In the genomic region with DNA sequence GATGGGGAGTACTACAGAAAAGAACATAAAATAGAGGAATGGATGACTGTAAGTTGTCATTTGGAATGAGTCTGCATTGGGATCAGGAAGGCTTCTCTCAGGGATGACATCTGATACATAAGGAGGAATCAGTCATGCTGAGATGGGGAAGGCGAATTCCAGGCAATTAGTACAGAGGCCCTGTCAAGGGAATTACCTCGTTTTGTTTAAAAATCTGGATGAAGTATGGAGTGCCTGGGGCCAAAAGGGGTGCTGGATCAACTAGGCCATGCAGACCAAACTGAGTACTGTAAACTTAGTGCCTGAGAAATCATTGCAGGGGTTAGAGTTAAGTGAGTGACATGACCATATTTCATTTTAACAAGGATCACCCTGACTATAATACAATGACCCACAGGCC, we compare ENCODE assay signal across 1 cellular context.
TF ChIP-seq lines count a peak whose summit lies in the region.

No MANE protein-coding gene starts in this region.

TF ChIP-seq in HEK293, 187 proteins besides CTCF, POLR2A, EP300 and RAD21 (continued from another document):
- TF ChIP-seq, protein P1, sequence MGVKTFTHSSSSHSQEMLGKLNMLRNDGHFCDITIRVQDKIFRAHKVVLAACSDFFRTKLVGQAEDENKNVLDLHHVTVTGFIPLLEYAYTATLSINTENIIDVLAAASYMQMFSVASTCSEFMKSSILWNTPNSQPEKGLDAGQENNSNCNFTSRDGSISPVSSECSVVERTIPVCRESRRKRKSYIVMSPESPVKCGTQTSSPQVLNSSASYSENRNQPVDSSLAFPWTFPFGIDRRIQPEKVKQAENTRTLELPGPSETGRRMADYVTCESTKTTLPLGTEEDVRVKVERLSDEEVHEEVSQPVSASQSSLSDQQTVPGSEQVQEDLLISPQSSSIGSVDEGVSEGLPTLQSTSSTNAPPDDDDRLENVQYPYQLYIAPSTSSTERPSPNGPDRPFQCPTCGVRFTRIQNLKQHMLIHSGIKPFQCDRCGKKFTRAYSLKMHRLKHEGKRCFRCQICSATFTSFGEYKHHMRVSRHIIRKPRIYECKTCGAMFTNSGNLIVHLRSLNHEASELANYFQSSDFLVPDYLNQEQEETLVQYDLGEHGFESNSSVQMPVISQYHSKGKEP (tag by site-specific recombination; IDR thresholded peaks at IDR 0.05): peak; percentile 43; the same call in 1 of the 2 replicates
- TF ChIP-seq, protein P2, sequence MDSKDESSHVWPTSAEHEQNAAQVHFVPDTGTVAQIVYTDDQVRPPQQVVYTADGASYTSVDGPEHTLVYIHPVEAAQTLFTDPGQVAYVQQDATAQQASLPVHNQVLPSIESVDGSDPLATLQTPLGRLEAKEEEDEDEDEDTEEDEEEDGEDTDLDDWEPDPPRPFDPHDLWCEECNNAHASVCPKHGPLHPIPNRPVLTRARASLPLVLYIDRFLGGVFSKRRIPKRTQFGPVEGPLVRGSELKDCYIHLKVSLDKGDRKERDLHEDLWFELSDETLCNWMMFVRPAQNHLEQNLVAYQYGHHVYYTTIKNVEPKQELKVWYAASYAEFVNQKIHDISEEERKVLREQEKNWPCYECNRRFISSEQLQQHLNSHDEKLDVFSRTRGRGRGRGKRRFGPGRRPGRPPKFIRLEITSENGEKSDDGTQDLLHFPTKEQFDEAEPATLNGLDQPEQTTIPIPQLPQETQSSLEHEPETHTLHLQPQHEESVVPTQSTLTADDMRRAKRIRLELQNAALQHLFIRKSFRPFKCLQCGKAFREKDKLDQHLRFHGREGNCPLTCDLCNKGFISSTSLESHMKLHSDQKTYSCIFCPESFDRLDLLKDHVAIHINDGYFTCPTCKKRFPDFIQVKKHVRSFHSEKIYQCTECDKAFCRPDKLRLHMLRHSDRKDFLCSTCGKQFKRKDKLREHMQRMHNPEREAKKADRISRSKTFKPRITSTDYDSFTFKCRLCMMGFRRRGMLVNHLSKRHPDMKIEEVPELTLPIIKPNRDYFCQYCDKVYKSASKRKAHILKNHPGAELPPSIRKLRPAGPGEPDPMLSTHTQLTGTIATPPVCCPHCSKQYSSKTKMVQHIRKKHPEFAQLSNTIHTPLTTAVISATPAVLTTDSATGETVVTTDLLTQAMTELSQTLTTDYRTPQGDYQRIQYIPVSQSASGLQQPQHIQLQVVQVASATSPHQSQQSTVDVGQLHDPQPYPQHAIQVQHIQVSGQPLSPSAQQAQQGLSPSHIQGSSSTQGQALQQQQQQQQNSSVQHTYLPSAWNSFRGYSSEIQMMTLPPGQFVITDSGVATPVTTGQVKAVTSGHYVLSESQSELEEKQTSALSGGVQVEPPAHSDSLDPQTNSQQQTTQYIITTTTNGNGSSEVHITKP (tag by site-specific recombination; IDR thresholded peaks at IDR 0.05): 0 out of 2 replicates have a peak, but pooled peaks have one; percentile 10
- TF ChIP-seq MZF1 (tag by site-specific recombination; IDR thresholded peaks at IDR 0.05; ENCODE audit: borderline replicate concordance): peak; percentile 83
- TF ChIP-seq ZNF510 (tag by site-specific recombination; IDR thresholded peaks at IDR 0.05; ENCODE audit: insufficient replicate concordance): no peak
- TF ChIP-seq GFI1B (tag by site-specific recombination; IDR thresholded peaks at IDR 0.05): peak; percentile 88
- TF ChIP-seq, protein P3, sequence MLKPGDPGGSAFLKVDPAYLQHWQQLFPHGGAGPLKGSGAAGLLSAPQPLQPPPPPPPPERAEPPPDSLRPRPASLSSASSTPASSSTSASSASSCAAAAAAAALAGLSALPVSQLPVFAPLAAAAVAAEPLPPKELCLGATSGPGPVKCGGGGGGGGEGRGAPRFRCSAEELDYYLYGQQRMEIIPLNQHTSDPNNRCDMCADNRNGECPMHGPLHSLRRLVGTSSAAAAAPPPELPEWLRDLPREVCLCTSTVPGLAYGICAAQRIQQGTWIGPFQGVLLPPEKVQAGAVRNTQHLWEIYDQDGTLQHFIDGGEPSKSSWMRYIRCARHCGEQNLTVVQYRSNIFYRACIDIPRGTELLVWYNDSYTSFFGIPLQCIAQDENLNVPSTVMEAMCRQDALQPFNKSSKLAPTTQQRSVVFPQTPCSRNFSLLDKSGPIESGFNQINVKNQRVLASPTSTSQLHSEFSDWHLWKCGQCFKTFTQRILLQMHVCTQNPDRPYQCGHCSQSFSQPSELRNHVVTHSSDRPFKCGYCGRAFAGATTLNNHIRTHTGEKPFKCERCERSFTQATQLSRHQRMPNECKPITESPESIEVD (tag by site-specific recombination; IDR thresholded peaks at IDR 0.05): peak; percentile 78
- TF ChIP-seq ZBTB21 (tag by site-specific recombination; IDR thresholded peaks at IDR 0.05): no peak
- TF ChIP-seq, protein P4, sequence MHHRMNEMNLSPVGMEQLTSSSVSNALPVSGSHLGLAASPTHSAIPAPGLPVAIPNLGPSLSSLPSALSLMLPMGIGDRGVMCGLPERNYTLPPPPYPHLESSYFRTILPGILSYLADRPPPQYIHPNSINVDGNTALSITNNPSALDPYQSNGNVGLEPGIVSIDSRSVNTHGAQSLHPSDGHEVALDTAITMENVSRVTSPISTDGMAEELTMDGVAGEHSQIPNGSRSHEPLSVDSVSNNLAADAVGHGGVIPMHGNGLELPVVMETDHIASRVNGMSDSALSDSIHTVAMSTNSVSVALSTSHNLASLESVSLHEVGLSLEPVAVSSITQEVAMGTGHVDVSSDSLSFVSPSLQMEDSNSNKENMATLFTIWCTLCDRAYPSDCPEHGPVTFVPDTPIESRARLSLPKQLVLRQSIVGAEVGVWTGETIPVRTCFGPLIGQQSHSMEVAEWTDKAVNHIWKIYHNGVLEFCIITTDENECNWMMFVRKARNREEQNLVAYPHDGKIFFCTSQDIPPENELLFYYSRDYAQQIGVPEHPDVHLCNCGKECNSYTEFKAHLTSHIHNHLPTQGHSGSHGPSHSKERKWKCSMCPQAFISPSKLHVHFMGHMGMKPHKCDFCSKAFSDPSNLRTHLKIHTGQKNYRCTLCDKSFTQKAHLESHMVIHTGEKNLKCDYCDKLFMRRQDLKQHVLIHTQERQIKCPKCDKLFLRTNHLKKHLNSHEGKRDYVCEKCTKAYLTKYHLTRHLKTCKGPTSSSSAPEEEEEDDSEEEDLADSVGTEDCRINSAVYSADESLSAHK (tag by site-specific recombination; IDR thresholded peaks at IDR 0.05): peak; percentile 48
- peak; percentile 87 for TF ChIP-seq WT1 (tag by site-specific recombination; IDR thresholded peaks at IDR 0.05)
- TF ChIP-seq EGR2 (tag by site-specific recombination; IDR thresholded peaks at IDR 0.05; ENCODE audit: low read depth): no peak
- no peak for TF ChIP-seq ZBTB7A (tag by site-specific recombination; IDR thresholded peaks at IDR 0.05; ENCODE audit: low read depth)
- TF ChIP-seq, protein P5, sequence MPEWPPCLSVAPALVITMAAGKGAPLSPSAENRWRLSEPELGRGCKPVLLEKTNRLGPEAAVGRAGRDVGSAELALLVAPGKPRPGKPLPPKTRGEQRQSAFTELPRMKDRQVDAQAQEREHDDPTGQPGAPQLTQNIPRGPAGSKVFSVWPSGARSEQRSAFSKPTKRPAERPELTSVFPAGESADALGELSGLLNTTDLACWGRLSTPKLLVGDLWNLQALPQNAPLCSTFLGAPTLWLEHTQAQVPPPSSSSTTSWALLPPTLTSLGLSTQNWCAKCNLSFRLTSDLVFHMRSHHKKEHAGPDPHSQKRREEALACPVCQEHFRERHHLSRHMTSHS (tag by site-specific recombination; IDR thresholded peaks at IDR 0.05): no peak
- TF ChIP-seq ZNF791 (tag by site-specific recombination; IDR thresholded peaks at IDR 0.05): no peak
- TF ChIP-seq ZNF561 (tag by site-specific recombination; IDR thresholded peaks at IDR 0.05; ENCODE audit: borderline replicate concordance): 0 out of 2 replicates have a peak, but pooled peaks have one; percentile 39
- peak; percentile 74 for TF ChIP-seq SP7 (tag by site-specific recombination; IDR thresholded peaks at IDR 0.05)
- peak; percentile 45; the same call in 1 of the 2 replicates for TF ChIP-seq ZNF24 (tag by site-specific recombination; IDR thresholded peaks at IDR 0.05)
- TF ChIP-seq, protein P6, sequence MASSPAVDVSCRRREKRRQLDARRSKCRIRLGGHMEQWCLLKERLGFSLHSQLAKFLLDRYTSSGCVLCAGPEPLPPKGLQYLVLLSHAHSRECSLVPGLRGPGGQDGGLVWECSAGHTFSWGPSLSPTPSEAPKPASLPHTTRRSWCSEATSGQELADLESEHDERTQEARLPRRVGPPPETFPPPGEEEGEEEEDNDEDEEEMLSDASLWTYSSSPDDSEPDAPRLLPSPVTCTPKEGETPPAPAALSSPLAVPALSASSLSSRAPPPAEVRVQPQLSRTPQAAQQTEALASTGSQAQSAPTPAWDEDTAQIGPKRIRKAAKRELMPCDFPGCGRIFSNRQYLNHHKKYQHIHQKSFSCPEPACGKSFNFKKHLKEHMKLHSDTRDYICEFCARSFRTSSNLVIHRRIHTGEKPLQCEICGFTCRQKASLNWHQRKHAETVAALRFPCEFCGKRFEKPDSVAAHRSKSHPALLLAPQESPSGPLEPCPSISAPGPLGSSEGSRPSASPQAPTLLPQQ (tag by site-specific recombination; IDR thresholded peaks at IDR 0.05): 0 out of 2 replicates have a peak, but pooled peaks have one; percentile 22
- TF ChIP-seq FEZF1 (tag by site-specific recombination; IDR thresholded peaks at IDR 0.05): peak; percentile 72
- TF ChIP-seq OSR2 (tag by site-specific recombination; IDR thresholded peaks at IDR 0.05): peak; percentile 62; the same call in 1 of the 2 replicates
- 0 out of 2 replicates have a peak, but pooled peaks have one; percentile 18 for TF ChIP-seq ZIC2 (tag by site-specific recombination; IDR thresholded peaks at IDR 0.05)
- TF ChIP-seq ZFP69B (tag by site-specific recombination; IDR thresholded peaks at IDR 0.05): no peak
- TF ChIP-seq GLIS1 (tag by site-specific recombination; IDR thresholded peaks at IDR 0.05): peak; percentile 44
- peak; percentile 32; the same call in 1 of the 2 replicates for TF ChIP-seq ZBTB20 (tag by site-specific recombination; IDR thresholded peaks at IDR 0.05)
- no peak for TF ChIP-seq BCL11A (tag by site-specific recombination; IDR thresholded peaks at IDR 0.05; ENCODE audit: low read depth)
- 0 out of 2 replicates have a peak, but pooled peaks have one; percentile 40 for TF ChIP-seq ZSCAN30 (tag by site-specific recombination; IDR thresholded peaks at IDR 0.05)
- TF ChIP-seq, protein P7, sequence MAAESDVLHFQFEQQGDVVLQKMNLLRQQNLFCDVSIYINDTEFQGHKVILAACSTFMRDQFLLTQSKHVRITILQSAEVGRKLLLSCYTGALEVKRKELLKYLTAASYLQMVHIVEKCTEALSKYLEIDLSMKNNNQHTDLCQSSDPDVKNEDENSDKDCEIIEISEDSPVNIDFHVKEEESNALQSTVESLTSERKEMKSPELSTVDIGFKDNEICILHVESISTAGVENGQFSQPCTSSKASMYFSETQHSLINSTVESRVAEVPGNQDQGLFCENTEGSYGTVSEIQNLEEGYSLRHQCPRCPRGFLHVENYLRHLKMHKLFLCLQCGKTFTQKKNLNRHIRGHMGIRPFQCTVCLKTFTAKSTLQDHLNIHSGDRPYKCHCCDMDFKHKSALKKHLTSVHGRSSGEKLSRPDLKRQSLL (tag by site-specific recombination; IDR thresholded peaks at IDR 0.05): no peak
- TF ChIP-seq ZXDB (tag by site-specific recombination; IDR thresholded peaks at IDR 0.05): 0 out of 2 replicates have a peak, but pooled peaks have one; percentile 47
- TF ChIP-seq ZNF677 (tag by site-specific recombination; IDR thresholded peaks at IDR 0.05): no peak
